2 cellular contexts compared by ENCODE assay signal in genomic region chr1:202254454-202255252, GRCh38.
TF ChIP-seq lines count a peak whose summit lies in the region.

No MANE protein-coding gene starts in this region.

TF ChIP-seq in HEK293, 187 proteins besides CTCF, POLR2A, EP300 and RAD21:
- TF ChIP-seq WT1 (tag by site-specific recombination; IDR thresholded peaks at IDR 0.05) (no peak; the same call in 1 of the 2 replicates), ZFP3 (tag by site-specific recombination; IDR thresholded peaks at IDR 0.05; ENCODE audit: low read depth) (peak; percentile 83)
TF ChIP-seq in HEK293: peak in this region for 1.

TF ChIP-seq in H1, 55 proteins besides CTCF, POLR2A, EP300 and RAD21:
- TF ChIP-seq EZH2 (IDR thresholded peaks at IDR 0.05; ENCODE audit: low read depth, low read length, severe bottlenecking) = no peak
- TF ChIP-seq PHF8 (conservative IDR thresholded peaks at IDR 0.05; ENCODE audit: low read depth, low read length) = no peak
- TF ChIP-seq KDM1A (IDR thresholded peaks at IDR 0.05; ENCODE audit: borderline replicate concordance, low read length) = no peak
- TF ChIP-seq HDAC2 (IDR thresholded peaks at IDR 0.05; ENCODE audit: borderline replicate concordance in 1 of 2, low read depth in 2 of 2, low read length in 2 of 2) = no peak
- TF ChIP-seq SRF (IDR thresholded peaks at IDR 0.05; ENCODE audit: low read depth, low read length) = no peak
- TF ChIP-seq, protein P1, sequence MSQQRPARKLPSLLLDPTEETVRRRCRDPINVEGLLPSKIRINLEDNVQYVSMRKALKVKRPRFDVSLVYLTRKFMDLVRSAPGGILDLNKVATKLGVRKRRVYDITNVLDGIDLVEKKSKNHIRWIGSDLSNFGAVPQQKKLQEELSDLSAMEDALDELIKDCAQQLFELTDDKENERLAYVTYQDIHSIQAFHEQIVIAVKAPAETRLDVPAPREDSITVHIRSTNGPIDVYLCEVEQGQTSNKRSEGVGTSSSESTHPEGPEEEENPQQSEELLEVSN (IDR thresholded peaks at IDR 0.05) = no peak
- TF ChIP-seq, protein P2, sequence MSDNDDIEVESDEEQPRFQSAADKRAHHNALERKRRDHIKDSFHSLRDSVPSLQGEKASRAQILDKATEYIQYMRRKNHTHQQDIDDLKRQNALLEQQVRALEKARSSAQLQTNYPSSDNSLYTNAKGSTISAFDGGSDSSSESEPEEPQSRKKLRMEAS (IDR thresholded peaks at IDR 0.05) = no peak
- TF ChIP-seq RNF2 (IDR thresholded peaks at IDR 0.05; ENCODE audit: borderline replicate concordance, low read depth, low read length, missing control alignments, poor library complexity, severe bottlenecking) = no peak
- TF ChIP-seq TEAD4 (IDR thresholded peaks at IDR 0.05; ENCODE audit: low read depth, low read length) = no peak
- no peak for TF ChIP-seq EGR1 (IDR thresholded peaks at IDR 0.05; ENCODE audit: borderline replicate concordance, low read depth, low read length)
- TF ChIP-seq CTBP2 (IDR thresholded peaks at IDR 0.05; ENCODE audit: borderline replicate concordance, insufficient read depth, insufficient read length, low read length) = no peak
- no peak for TF ChIP-seq SP1 (IDR thresholded peaks at IDR 0.05; ENCODE audit: low read depth, low read length)
- no peak for TF ChIP-seq TBP (IDR thresholded peaks at IDR 0.05; ENCODE audit: low read depth, low read length)
- no peak for TF ChIP-seq POLR2AphosphoS5 (IDR thresholded peaks at IDR 0.05; ENCODE audit: low read depth, low read length)
- no peak for TF ChIP-seq CHD2 (IDR thresholded peaks at IDR 0.05; ENCODE audit: low read length)
- no peak for TF ChIP-seq BCL11A (IDR thresholded peaks at IDR 0.05; ENCODE audit: low read depth in 2 of 2, low read length in 2 of 2)
- no peak for TF ChIP-seq POU5F1 (IDR thresholded peaks at IDR 0.05; ENCODE audit: low read depth, low read length)
- TF ChIP-seq SIRT6 (IDR thresholded peaks at IDR 0.05; ENCODE audit: low read length) = no peak
